ENCODE assay signal across 8 cellular contexts in genomic region chr6:34246563-34247391, GRCh38. TPM values are rescaled to one million over a fixed set of nuclear protein-coding genes. Genes with fewer than 3 reads are reported as not detected.
DNase-seq lines count a peak whose midpoint lies in the region; ATAC-seq and TF ChIP-seq lines count a peak whose summit lies in the region.

No MANE protein-coding gene starts in this region.

- H3K27me3 ChIP-seq in spleen (replicated peaks in 1 of 7), result no peaks in the 10 kb centered on the region

- H3K9me3 ChIP-seq in spleen, result no peaks in the 10 kb centered on the region

- TF ChIP-seq POLR2A in spleen (IDR thresholded peaks at IDR 0.05), result no peak

- no peak overlapping the region for H3K4me3 ChIP-seq in epithelial cell of proximal tubule (ENCODE audit: low read depth, low read length)
- no peak overlapping the region for H3K4me3 ChIP-seq in spleen

- intact Hi-C loops in spleen (cut with DNase I; ENCODE audit: low total_unique reads), result no loop called here

- H3K36me3 ChIP-seq in spleen, result peaks cover 0 to 57% (median 13%) of the 10 kb centered on the region in 6 donors

- TF ChIP-seq CTCF in epithelial cell of proximal tubule (conservative IDR thresholded peaks at IDR 0.05; ENCODE audit: low read depth, low read length) (peak; percentile 66), spleen (IDR thresholded peaks at IDR 0.05 in 8 of 11, conservative IDR thresholded peaks at IDR 0.05 in 3 of 11) (peak in 10 of 11 experiments; percentile 21 to 66 (median 42))

- peak; percentile 82 for DNase-seq in activated effector memory CD4-positive, alpha-beta T cell treated with anti-CD3 and anti-CD28 coated beads, Interleukin-2, amount 50 U/mL, for 16 hours
- no peak for DNase-seq in activated effector memory CD4-positive, alpha-beta T cell treated with Interleukin-2 at 50 U/mL for 16 hours
- DNase-seq in NCI-H146 (lab: John Stamatoyannopoulos, UW) (peak; percentile 72), epithelial cell of proximal tubule (ENCODE audit: low read depth) (no peak), spleen (peak; percentile 86), NCI-H128 (lab: John Stamatoyannopoulos, UW; ENCODE audit: unreplicated experiment) (no peak)
- DNase-seq in activated CD4-positive, alpha-beta T cell treated with anti-CD3 and anti-CD28 coated beads, Interleukin-2, amount 50 U/mL, for 48 hours, result peak; percentile 62 to 70

- H3K27ac ChIP-seq in spleen, result peak overlapping the region in 4 of 8 donors; percentile 14 to 98 (median 94)

- no peak for ATAC-seq in GM19023 (IDR thresholded peaks at IDR 0.05; ENCODE audit: unreplicated experiment)

- H3K4me1 ChIP-seq in spleen, result peaks cover 23 to 76% (median 55%) of the 10 kb centered on the region in 6 donors

- WGBS in spleen, 5 donors, result 58 to 74% (median 66%) methylated on average over 5 to 8 of the region's 8 CpGs

RNA-seq across cellular contexts. Expression of gene SMIM29, which starts 2.0 kb away (rescaled TPM):
- total RNA-seq in epithelial cell of proximal tubule (16.1 and 43.6 TPM in 2 replicates), spleen (10 to 100 TPM; 24.7 to 40.7 (median 33.9) TPM)
- 10 to 100 TPM; 69.0 to 73.7 (median 71.5) TPM for polyA plus RNA-seq in spleen

RNA-seq across cellular contexts. Expression of gene HMGA1, which starts 10.1 kb away (rescaled TPM):
- total RNA-seq in epithelial cell of proximal tubule (949 and 1,351 TPM in 2 replicates), spleen (100 to 1,000 TPM in 2 of 7 donors, 10 to 100 TPM in 5; 49.9 to 112 (median 73.5) TPM)
- 100 to 1,000 TPM in 2 of 3 donors, 10 to 100 TPM in 1; 63.7 to 129 (median 109) TPM for polyA plus RNA-seq in spleen

Comparison
In these comparisons a context has a peak if more than half of its experiments do, and no peak if none do; other contexts are left out.
1. DNase-seq: peak in activated effector memory CD4-positive, alpha-beta T cell treated with anti-CD3 and anti-CD28 coated beads, Interleukin-2, amount 50 U/mL, for 16 hours (single experiment), NCI-H146 (single experiment), activated CD4-positive, alpha-beta T cell treated with anti-CD3 and anti-CD28 coated beads, Interleukin-2, amount 50 U/mL, for 48 hours (2 of 2) and spleen (single experiment); none in activated effector memory CD4-positive, alpha-beta T cell treated with Interleukin-2 at 50 U/mL for 16 hours (single experiment), epithelial cell of proximal tubule (single experiment) and NCI-H128 (single experiment).